ENCODE assay signal across 8 cellular contexts in the genomic region with DNA sequence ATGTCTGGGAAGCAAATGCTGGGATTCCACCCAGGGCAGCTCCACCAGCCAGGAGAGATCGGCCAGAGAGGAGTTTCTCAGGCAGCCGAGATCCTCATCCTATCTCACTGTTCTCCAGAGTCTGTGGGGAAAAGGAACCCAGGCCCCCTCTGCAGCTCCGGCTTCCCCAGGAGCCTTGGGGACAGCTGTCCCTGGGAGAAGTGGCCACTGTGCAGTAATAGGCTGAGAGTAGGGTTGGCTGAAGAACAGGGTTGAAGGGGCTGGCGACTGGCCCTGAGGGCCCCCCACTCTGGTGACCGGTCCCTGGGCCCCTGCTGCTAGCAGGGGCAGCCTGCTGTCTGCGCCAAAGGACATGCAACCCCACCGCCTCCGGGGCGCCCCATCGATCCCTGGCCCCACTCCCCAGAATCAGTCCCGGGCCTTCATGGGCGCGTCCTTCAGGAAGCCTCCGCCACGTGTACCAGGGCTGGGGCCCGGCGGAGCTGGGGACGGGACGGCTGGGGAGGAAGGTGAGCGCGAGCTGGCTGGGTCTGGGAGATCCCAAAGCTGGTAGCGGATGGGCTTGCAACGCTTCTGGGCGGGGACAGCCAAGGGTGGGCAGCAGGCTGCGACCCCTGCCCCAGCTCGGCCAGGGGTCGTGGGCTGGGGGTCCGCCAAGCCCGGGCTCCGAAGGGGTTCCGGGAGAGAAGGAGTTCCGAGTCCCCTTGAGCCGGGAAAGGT. TPM values are rescaled to one million over a fixed set of nuclear protein-coding genes. Genes with fewer than 3 reads are reported as not detected.
DNase-seq lines count a peak whose midpoint lies in the region; ATAC-seq and TF ChIP-seq lines count a peak whose summit lies in the region.

No MANE protein-coding gene starts in this region.

- H3K27ac ChIP-seq in CD8-positive, alpha-beta memory T cell (ENCODE audit: low read depth, low read length) = peak overlapping the region; percentile 73
- H3K27ac ChIP-seq in breast epithelium (peak overlapping the region; percentile 98 to 100), liver (ENCODE audit: low read depth in 1 of 2, low read length in 2 of 2) (peak overlapping the region; percentile 75 to 82), thymus (ENCODE audit: low read depth) (peak overlapping the region; percentile 54)

- peak overlapping the region; percentile 30 to 82 (median 52) for H3K27ac Mint-ChIP-seq in CD8-positive, alpha-beta memory T cell

- peak in 2 of 5 donors; percentile 15 to 52 for DNase-seq in CD8-positive, alpha-beta memory T cell
- DNase-seq in breast epithelium (ENCODE audit: low spot score in 2 of 2) (no peak), ACHN (no peak), NOMO-1 (lab: John Stamatoyannopoulos, UW; ENCODE audit: unreplicated experiment in 2 of 2) (no peak)

- CTCF ChIA-PET in CD8-positive, alpha-beta memory T cell (lab: Charles Lee) = interaction anchor here (1.2 to 1.4 kb wide), 2 partner anchors 19 to 43 kb away, joined by 3 read pairs; no protein-coding TSS in a partner anchor

- no peak for TF ChIP-seq CTCF in Loucy (conservative IDR thresholded peaks at IDR 0.05; ENCODE audit: low read length)
- no peak for TF ChIP-seq CTCF in breast epithelium (IDR thresholded peaks at IDR 0.05)
- no peak for TF ChIP-seq CTCF in liver (IDR thresholded peaks at IDR 0.05; ENCODE audit: low read depth, low read length, missing input control)

- peaks cover 8% of the 10 kb centered on the region for H4K20me1 ChIP-seq in Loucy (ENCODE audit: insufficient read depth, low read length, poor library complexity, severe bottlenecking)

- H3K9ac ChIP-seq in Loucy (ENCODE audit: low read depth, low read length, poor library complexity, severe bottlenecking) = peak overlapping the region; percentile 79
- peak overlapping the region in 1 of 2 donors; percentile 69 for H3K9ac ChIP-seq in liver (ENCODE audit: low read depth in 1 of 2, low read length in 2 of 2)

- H3K4me3 ChIP-seq in CD8-positive, alpha-beta memory T cell (ENCODE audit: low read length) = peak overlapping the region; percentile 34
- peak overlapping the region; percentile 88 for H3K4me3 ChIP-seq in Loucy (ENCODE audit: low read length, poor library complexity, severe bottlenecking)
- peak overlapping the region; percentile 78 to 97 (median 88) for H3K4me3 ChIP-seq in breast epithelium
- H3K4me3 ChIP-seq in liver (ENCODE audit: low read depth in 1 of 3, low read length in 3 of 3) = peak overlapping the region; percentile 11 to 76 (median 49)
- peak overlapping the region; percentile 68 for H3K4me3 ChIP-seq in thymus (ENCODE audit: low read length)

- H3K4me1 Mint-ChIP-seq in CD8-positive, alpha-beta memory T cell = peaks cover 19 to 30% (median 25%) of the 10 kb centered on the region in 3 donors

- no peak for TF ChIP-seq POLR2A in breast epithelium (IDR thresholded peaks at IDR 0.05)

- in situ Hi-C loops in ACHN (cut with HindIII; ENCODE audit: low pct_ligation_motif_present, low pct_unique_long_range_greater_than_20kb, low sequenced_read_pairs) = no loop called here

- H3K4me3 Mint-ChIP-seq in CD8-positive, alpha-beta memory T cell = peak overlapping the region; percentile 55 to 89 (median 81)

- H3K27me3 Mint-ChIP-seq in CD8-positive, alpha-beta memory T cell = no peaks in the 10 kb centered on the region

- H3K36me3 Mint-ChIP-seq in CD8-positive, alpha-beta memory T cell = no peaks in the 10 kb centered on the region

- WGBS in liver = 30% methylated on average over 33 of the region's 33 CpGs
- WGBS in thymus = 31% methylated on average over 33 of the region's 33 CpGs

- no peaks in the 10 kb centered on the region for H3F3A ChIP-seq in Loucy (ENCODE audit: low read depth)

- no peaks in the 10 kb centered on the region for H3K36me3 ChIP-seq in CD8-positive, alpha-beta memory T cell (ENCODE audit: insufficient read depth, low read length)
- H3K36me3 ChIP-seq in Loucy (ENCODE audit: insufficient read depth, low read length) = no peaks in the 10 kb centered on the region
- H3K36me3 ChIP-seq in breast epithelium = no peaks in the 10 kb centered on the region
- H3K36me3 ChIP-seq in liver (ENCODE audit: control insufficient read depth in 4 of 4, insufficient read depth in 3 of 4, low read depth in 1 of 4, low read length in 3 of 4) = peaks cover 0 to 2% (median 0%) of the 10 kb centered on the region in 4 donors
- no peaks in the 10 kb centered on the region for H3K36me3 ChIP-seq in thymus (ENCODE audit: control insufficient read depth, insufficient read depth)

- ATAC-seq in GM21723 (IDR thresholded peaks at IDR 0.05; ENCODE audit: unreplicated experiment) = no peak

- POLR2A ChIA-PET in CD8-positive, alpha-beta memory T cell (lab: Charles Lee) = interaction anchor here (1.2 to 1.3 kb wide), 2 partner anchors 10 to 12 kb away, joined by 4 to 6 read pairs; no protein-coding TSS in a partner anchor

- no peaks in the 10 kb centered on the region for H3K9me3 ChIP-seq in CD8-positive, alpha-beta memory T cell (ENCODE audit: low read length)
- no peaks in the 10 kb centered on the region for H3K9me3 ChIP-seq in Loucy (ENCODE audit: insufficient read depth, low read depth, low read length)
- H3K9me3 ChIP-seq in breast epithelium = no peaks in the 10 kb centered on the region
- H3K9me3 ChIP-seq in liver (ENCODE audit: control insufficient read depth in 4 of 4, low read length in 3 of 4) = no peaks in the 10 kb centered on the region
- H3K9me3 ChIP-seq in thymus (ENCODE audit: control insufficient read depth) = no peaks in the 10 kb centered on the region

- H3K4me2 ChIP-seq in Loucy (ENCODE audit: low read depth, low read length, poor library complexity, severe bottlenecking) = peak overlapping the region; percentile 81

- intact Hi-C loops in breast epithelium (cut with DNase I; ENCODE audit: low total_unique reads) = no loop called here

- TF ChIP-seq RAD21 in liver (IDR thresholded peaks at IDR 0.05) = no peak

- peak overlapping the region; percentile 7; the same call in 1 of the 2 replicates for H2AFZ ChIP-seq in Loucy (ENCODE audit: low read length)

- no peaks in the 10 kb centered on the region for H3K9me3 Mint-ChIP-seq in CD8-positive, alpha-beta memory T cell

- H3K27me3 ChIP-seq in CD8-positive, alpha-beta memory T cell (ENCODE audit: insufficient read depth, low read length, poor library complexity, severe bottlenecking) = no peaks in the 10 kb centered on the region
- H3K27me3 ChIP-seq in Loucy (ENCODE audit: insufficient read depth, low read length, poor library complexity, severe bottlenecking) (no peaks in the 10 kb centered on the region), breast epithelium (no peaks in the 10 kb centered on the region), liver (ENCODE audit: control insufficient read depth in 4 of 4, insufficient read depth in 4 of 4, low read length in 3 of 4) (no peaks in the 10 kb centered on the region), thymus (ENCODE audit: control insufficient read depth, insufficient read depth) (peaks cover 6% of the 10 kb centered on the region)

- no peaks in the 10 kb centered on the region for H3K9me2 ChIP-seq in Loucy (replicated peaks; ENCODE audit: low read depth, low read length)

- H3K4me1 ChIP-seq in CD8-positive, alpha-beta memory T cell (ENCODE audit: insufficient read depth, low read length) = peaks cover 19% of the 10 kb centered on the region
- H3K4me1 ChIP-seq in Loucy (ENCODE audit: insufficient read depth, low read length, poor library complexity, severe bottlenecking) (peaks cover 42% of the 10 kb centered on the region), breast epithelium (peaks cover 20 to 28% of the 10 kb centered on the region in 2 donors), liver (ENCODE audit: control insufficient read depth in 4 of 4, insufficient read depth in 4 of 4, low read length in 3 of 4) (peaks cover 10 to 34% (median 25%) of the 10 kb centered on the region in 4 donors), thymus (ENCODE audit: control insufficient read depth, insufficient read depth, low read length) (peaks cover 13% of the 10 kb centered on the region)

- peaks cover 33% of the 10 kb centered on the region for H3K79me2 ChIP-seq in Loucy (ENCODE audit: insufficient read depth, low read length)

TF ChIP-seq in liver, 16 proteins besides CTCF, POLR2A, EP300 and RAD21 (continues in another document):
- TF ChIP-seq RXRA (IDR thresholded peaks at IDR 0.05) (no peak), FOXA2 (IDR thresholded peaks at IDR 0.05) (no peak), GABPA (IDR thresholded peaks at IDR 0.05 in 1 of 2, conservative IDR thresholded peaks at IDR 0.05 in 1 of 2) (no peak), EGR1 (IDR thresholded peaks at IDR 0.05; ENCODE audit: low read depth in 2 of 2) (no peak), YY1 (IDR thresholded peaks at IDR 0.05) (no peak)
- TF ChIP-seq, protein P1, sequence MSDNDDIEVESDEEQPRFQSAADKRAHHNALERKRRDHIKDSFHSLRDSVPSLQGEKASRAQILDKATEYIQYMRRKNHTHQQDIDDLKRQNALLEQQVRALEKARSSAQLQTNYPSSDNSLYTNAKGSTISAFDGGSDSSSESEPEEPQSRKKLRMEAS (IDR thresholded peaks at IDR 0.05) = no peak
- TF ChIP-seq, protein P2, sequence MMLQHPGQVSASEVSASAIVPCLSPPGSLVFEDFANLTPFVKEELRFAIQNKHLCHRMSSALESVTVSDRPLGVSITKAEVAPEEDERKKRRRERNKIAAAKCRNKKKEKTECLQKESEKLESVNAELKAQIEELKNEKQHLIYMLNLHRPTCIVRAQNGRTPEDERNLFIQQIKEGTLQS (IDR thresholded peaks at IDR 0.05) = no peak

RNA-seq across cellular contexts. Expression of a gene that starts 44.0 kb away (rescaled TPM):
- total RNA-seq in CD8-positive, alpha-beta memory T cell = 10 to 100 TPM; 14.5 to 15.2 TPM
- polyA plus RNA-seq in CD8-positive, alpha-beta memory T cell = 8.2 TPM
- total RNA-seq in breast epithelium = 10 to 100 TPM; 19.0 to 45.9 (median 43.2) TPM
- 1 to 10 TPM; 1.7 to 4.6 TPM for total RNA-seq in liver
- polyA plus RNA-seq in liver = 1 to 10 TPM; 2.2 to 2.3 TPM
- 10.2 TPM for polyA plus RNA-seq in thymus

Comparison
In these comparisons a context has a peak if more than half of its experiments do, and no peak if none do; other contexts are left out.
1. H3K4me3 ChIP-seq: peak in every context shown above with its lines; median percentile 88 in Loucy; 88 in breast epithelium; 68 in thymus; 49 in liver; 34 in CD8-positive, alpha-beta memory T cell.